In the genomic region with DNA sequence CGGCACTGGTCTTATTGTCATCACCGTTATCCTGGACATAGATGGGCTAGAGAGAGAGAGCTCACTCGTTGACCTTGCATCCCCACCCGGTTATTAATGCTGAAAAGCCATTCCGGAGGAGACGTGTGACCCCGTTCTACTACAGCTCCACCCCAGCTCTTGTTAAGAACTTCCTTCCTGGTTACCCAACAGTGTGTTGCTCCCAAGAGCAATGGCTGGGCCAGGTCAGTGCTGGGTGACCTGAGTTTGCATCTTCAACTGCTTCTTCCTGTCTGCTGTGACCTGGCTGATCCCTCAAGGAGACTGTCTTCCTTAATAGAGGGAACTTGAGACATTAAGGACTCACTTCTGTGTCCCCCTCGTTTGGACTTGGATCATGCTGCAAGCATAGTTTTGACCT, we compare ENCODE assay signal across 23 cellular contexts.
"Had no signal": no experiment of that assay in that cellular context is flagged by ENCODE, and none has a peak within 500 bp of the region (broad histone marks: within the 10 kb centered on the region; RNA-seq: fewer than 3 reads in every experiment).

No MANE protein-coding gene starts in this region.

- H3K36me3 Mint-ChIP-seq: brain; naive B cell; stimulated activated memory B cell treated with anti-CD40 and anti-IgM and Interleukin-4, amounts not matched to agents 10 μg/mL and 1 μg/mL and 100 μg/mL, for 72 hours; type B pancreatic cell had no signal

- H3K9me3 Mint-ChIP-seq: activated CD4-positive, alpha-beta T cell treated with anti-CD3 and anti-CD28 coated beads, Interleukin-2, amount 10 ng/mL, durations not matched to agents 7 days and 5 days; activated naive CD4-positive, alpha-beta T cell treated with anti-CD3 and anti-CD28 coated beads for 36 hours; activated naive CD8-positive, alpha-beta T cell treated with anti-CD3 and anti-CD28 coated beads, Interleukin-2, amount 50 U/mL, for 24 hours; activated T-cell treated with anti-CD3 and anti-CD28 coated beads, Interleukin-2, amount 50 U/mL, for 4 hours; endodermal cell; memory B cell; naive B cell; stimulated activated memory B cell treated with anti-CD40 and anti-IgM and Interleukin-4, amounts not matched to agents 10 μg/mL and 1 μg/mL and 100 μg/mL, for 72 hours; type B pancreatic cell had no signal

- ATAC-seq: activated CD4-positive, CD25-positive, alpha-beta regulatory T cell treated with anti-CD3 and anti-CD28 coated beads, Interleukin-2, amount 50 U/mL, for 24 hours; activated naive CD8-positive, alpha-beta T cell treated with anti-CD3 and anti-CD28 coated beads, Interleukin-2, amount 50 U/mL, for 24 hours; activated T-cell treated with anti-CD3 and anti-CD28 coated beads, Interleukin-2, amount 50 U/mL, for 4 hours; foreskin keratinocyte; stimulated activated memory B cell treated with anti-CD40 and anti-IgM and Interleukin-4, amounts not matched to agents 10 μg/mL and 1 μg/mL and 100 μg/mL, for 72 hours had no signal

- H3K4me1 Mint-ChIP-seq: endodermal cell had no signal

- H3K27me3 ChIP-seq: testis had no signal

- H3K27ac Mint-ChIP-seq: activated naive CD4-positive, alpha-beta T cell treated with anti-CD3 and anti-CD28 coated beads for 36 hours; activated naive CD8-positive, alpha-beta T cell treated with anti-CD3 and anti-CD28 coated beads, Interleukin-2, amount 50 U/mL, for 24 hours; endodermal cell; memory B cell; stimulated activated memory B cell treated with anti-CD40 and anti-IgM and Interleukin-4, amounts not matched to agents 10 μg/mL and 1 μg/mL and 100 μg/mL, for 72 hours; type B pancreatic cell had no signal

- H3K4me3 Mint-ChIP-seq: activated CD4-positive, alpha-beta T cell treated with anti-CD3 and anti-CD28 coated beads, Interleukin-2, amount 10 ng/mL, durations not matched to agents 7 days and 5 days; activated naive CD4-positive, alpha-beta T cell treated with anti-CD3 and anti-CD28 coated beads for 36 hours; activated naive CD8-positive, alpha-beta T cell treated with anti-CD3 and anti-CD28 coated beads, Interleukin-2, amount 50 U/mL, for 24 hours; activated T-cell treated with anti-CD3 and anti-CD28 coated beads, Interleukin-2, amount 50 U/mL, for 4 hours; brain; endodermal cell; memory B cell; naive B cell; stimulated activated memory B cell treated with anti-CD40 and anti-IgM and Interleukin-4, amounts not matched to agents 10 μg/mL and 1 μg/mL and 100 μg/mL, for 72 hours; type B pancreatic cell had no signal

- H3K4me3 ChIP-seq: sigmoid colon, testis had no signal

- H3K27me3 Mint-ChIP-seq: activated CD4-positive, alpha-beta T cell treated with anti-CD3 and anti-CD28 coated beads, Interleukin-2, amount 10 ng/mL, durations not matched to agents 7 days and 5 days; activated naive CD8-positive, alpha-beta T cell treated with anti-CD3 and anti-CD28 coated beads, Interleukin-2, amount 50 U/mL, for 24 hours had no signal

- H3K4me1 ChIP-seq: foreskin keratinocyte, parathyroid adenoma, sigmoid colon, testis had no signal

- H3K9me3 ChIP-seq: sigmoid colon, testis had no signal

- DNase-seq: activated CD4-positive, alpha-beta T cell treated with anti-CD3 and anti-CD28 coated beads, Interleukin-2, amount 10 ng/mL, durations not matched to agents 7 days and 5 days; activated CD8-positive, alpha-beta memory T cell treated with anti-CD3 and anti-CD28 coated beads, Interleukin-2, amount 50 U/mL, for 4 hours; activated naive CD4-positive, alpha-beta T cell treated with anti-CD3 and anti-CD28 coated beads for 36 hours; activated naive CD8-positive, alpha-beta T cell treated with anti-CD3 and anti-CD28 coated beads, Interleukin-2, amount 50 U/mL, for 24 hours; activated T-cell treated with anti-CD3 and anti-CD28 coated beads, Interleukin-2, amount 50 U/mL, for 4 hours; anterior cingulate cortex; central memory CD4-positive, alpha-beta T cell; endodermal cell; foreskin keratinocyte; glutamatergic neuron; hippocampal formation; islet precursor cell; naive B cell; sigmoid colon; stimulated activated CD4-positive, alpha-beta T cell treated with anti-CD3 and anti-CD28 coated beads, Interleukin-4, amount 100 ng/mL, for 24 hours; testis had no signal

- H3K27ac ChIP-seq: epithelial cell of prostate, foreskin keratinocyte, parathyroid adenoma, sigmoid colon, testis had no signal

- H3K36me3 ChIP-seq: sigmoid colon had no signal
